ENCODE assay signal across 35 cellular contexts in the genomic region with DNA sequence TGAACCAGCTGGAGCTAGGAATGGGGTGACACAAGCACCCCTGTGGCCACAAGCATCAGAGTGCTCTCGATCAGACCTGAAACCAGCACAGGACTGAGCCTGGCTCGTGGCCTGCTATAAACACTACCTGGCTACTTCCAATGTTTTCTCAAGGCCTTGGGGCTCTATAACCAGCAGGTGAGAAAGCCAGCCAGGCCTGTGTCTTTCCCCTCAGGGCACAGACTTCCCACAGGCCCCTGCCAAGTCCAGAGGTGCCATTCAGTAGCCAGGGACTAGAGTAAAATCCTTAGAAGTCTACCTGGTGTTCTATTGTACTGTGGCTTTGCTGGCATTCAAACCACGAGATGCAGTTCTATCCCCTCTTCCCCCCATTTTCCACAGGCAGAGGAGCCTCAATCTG. TPM values are rescaled to one million over a fixed set of nuclear protein-coding genes. Genes with fewer than 3 reads are reported as not detected.
"Had no signal": no experiment of that assay in that cellular context is flagged by ENCODE, and none has a peak within 500 bp of the region (broad histone marks: within the 10 kb centered on the region; RNA-seq: fewer than 3 reads in every experiment).

No MANE protein-coding gene starts in this region.

- H3K9me3 Mint-ChIP-seq: stimulated activated naive CD8-positive, alpha-beta T cell treated with anti-CD3 and anti-CD28 coated beads, Interleukin-15, Interleukin-2, amounts not matched to agents 100 ng/mL and 50 ng/mL, for 24 hours; type B pancreatic cell had no signal

- H3K36me3 Mint-ChIP-seq: naive thymus-derived CD8-positive, alpha-beta T cell; natural killer cell treated with Interleukin-12 subunit alpha and Interleukin-12 subunit beta and Interleukin-15 and Interleukin-18, amount 100 ng/mL, for 72 hours; stimulated activated naive B cell treated with anti-CD40 and anti-IgM and Interleukin-4, amounts not matched to agents 10 μg/mL and 1 μg/mL and 100 μg/mL, for 72 hours; type B pancreatic cell had no signal

- H3K4me3 Mint-ChIP-seq: naive B cell; naive thymus-derived CD8-positive, alpha-beta T cell; natural killer cell treated with Interleukin-12 subunit alpha and Interleukin-12 subunit beta and Interleukin-15 and Interleukin-18, amount 100 ng/mL, for 72 hours; nephron progenitor cell; neural crest cell; stimulated activated naive B cell treated with anti-CD40 and anti-IgM and Interleukin-4, amounts not matched to agents 10 μg/mL and 1 μg/mL and 100 μg/mL, for 72 hours; stimulated activated naive CD8-positive, alpha-beta T cell treated with anti-CD3 and anti-CD28 coated beads, Interleukin-15, Interleukin-2, amounts not matched to agents 100 ng/mL and 50 ng/mL, for 24 hours; type B pancreatic cell had no signal

- H3K4me3 ChIP-seq: ovary, psoas muscle, skin epidermis, smooth muscle cell, spleen, stomach, thoracic aorta, thyroid gland, tibial nerve, upper lobe of right lung, uterus had no signal

- H3K27ac Mint-ChIP-seq: naive B cell; naive thymus-derived CD8-positive, alpha-beta T cell; natural killer cell treated with Interleukin-12 subunit alpha and Interleukin-12 subunit beta and Interleukin-15 and Interleukin-18, amount 100 ng/mL, for 72 hours; nephron progenitor cell; progenitor cell of endocrine pancreas; stimulated activated naive B cell treated with anti-CD40 and anti-IgM and Interleukin-4, amounts not matched to agents 10 μg/mL and 1 μg/mL and 100 μg/mL, for 72 hours; stimulated activated naive CD8-positive, alpha-beta T cell treated with anti-CD3 and anti-CD28 coated beads, Interleukin-15, Interleukin-2, amounts not matched to agents 100 ng/mL and 50 ng/mL, for 24 hours; type B pancreatic cell had no signal

- ATAC-seq: naive thymus-derived CD8-positive, alpha-beta T cell; natural killer cell treated with Interleukin-12 subunit alpha and Interleukin-12 subunit beta and Interleukin-15 and Interleukin-18, amount 100 ng/mL, for 72 hours; psoas muscle; right cardiac atrium; sciatic nerve; stimulated activated naive B cell treated with anti-CD40 and anti-IgM and Interleukin-4, amounts not matched to agents 10 μg/mL and 1 μg/mL and 100 μg/mL, for 72 hours; upper lobe of right lung had no signal

- DNase-seq: naive B cell; naive thymus-derived CD8-positive, alpha-beta T cell; nephron progenitor cell; nucleus accumbens; ovary; posterior cingulate gyrus; psoas muscle; right cardiac atrium; spleen; stimulated activated CD4-positive, alpha-beta T cell treated with anti-CD3 and anti-CD28 coated beads, Interleukin-12 subunit alpha, Interleukin-12 subunit beta, amount 100 ng/mL, for 4 hours; stimulated activated CD4-positive, alpha-beta T cell treated with anti-CD3 and anti-CD28 coated beads, Interleukin-1b, Interleukin-23, amount 100 ng/mL, for 48 hours; stimulated activated CD4-positive, alpha-beta T cell treated with anti-CD3 and anti-CD28 coated beads, Interleukin-4, amount 100 ng/mL, for 1 hour; stimulated activated CD4-positive, alpha-beta T cell treated with anti-CD3 and anti-CD28 coated beads, Interleukin-4, amount 100 ng/mL, for 4 hours; stimulated activated CD8-positive, alpha-beta memory T cell treated with anti-CD3 and anti-CD28 coated beads, Interleukin-4, amount 100 ng/mL, for 48 hours; stimulated activated naive B cell treated with anti-CD40 and anti-IgM and Interleukin-4, amounts not matched to agents 10 μg/mL and 1 μg/mL and 100 μg/mL, for 72 hours; stimulated activated naive CD4-positive, alpha-beta T cell treated with Interleukin-2 at 50 U/mL for 16 hours; stomach; thyroid gland; upper lobe of right lung; uterus had no signal

- H3K4me1 Mint-ChIP-seq: naive B cell; naive thymus-derived CD8-positive, alpha-beta T cell; nephron progenitor cell; neural crest cell; stimulated activated naive B cell treated with anti-CD40 and anti-IgM and Interleukin-4, amounts not matched to agents 10 μg/mL and 1 μg/mL and 100 μg/mL, for 72 hours had no signal

- H3K27me3 Mint-ChIP-seq: natural killer cell treated with Interleukin-12 subunit alpha and Interleukin-12 subunit beta and Interleukin-15 and Interleukin-18, amount 100 ng/mL, for 72 hours; progenitor cell of endocrine pancreas; stimulated activated naive CD8-positive, alpha-beta T cell treated with anti-CD3 and anti-CD28 coated beads, Interleukin-15, Interleukin-2, amounts not matched to agents 100 ng/mL and 50 ng/mL, for 24 hours; type B pancreatic cell had no signal

RNA-seq across cellular contexts. Expression of a gene that starts 22.6 kb away (rescaled TPM):
- total RNA-seq: naive thymus-derived CD8-positive, alpha-beta T cell; natural killer cell treated with Interleukin-12 subunit alpha and Interleukin-12 subunit beta and Interleukin-15 and Interleukin-18, amount 100 ng/mL, for 72 hours; neural crest cell; omental fat pad; ovary; progenitor cell of endocrine pancreas; psoas muscle; renal cortical epithelial cell; right cardiac atrium; sciatic nerve; smooth muscle cell; spleen; stomach; subcutaneous adipose tissue; temporal lobe; thoracic aorta; thyroid gland; tibial nerve; upper lobe of right lung; urinary bladder; uterus had no signal

RNA-seq across cellular contexts. Expression of a gene that starts 39.8 kb away (rescaled TPM):
- total RNA-seq: naive thymus-derived CD8-positive, alpha-beta T cell; natural killer cell treated with Interleukin-12 subunit alpha and Interleukin-12 subunit beta and Interleukin-15 and Interleukin-18, amount 100 ng/mL, for 72 hours; neural crest cell; omental fat pad; ovary; progenitor cell of endocrine pancreas; psoas muscle; renal cortical epithelial cell; right cardiac atrium; sciatic nerve; smooth muscle cell; spleen; stomach; subcutaneous adipose tissue; temporal lobe; thoracic aorta; thyroid gland; tibial nerve; upper lobe of right lung; urinary bladder; uterus had no signal

RNA-seq across cellular contexts. Expression of a gene that starts 51.6 kb away (rescaled TPM):
- total RNA-seq: naive thymus-derived CD8-positive, alpha-beta T cell; natural killer cell treated with Interleukin-12 subunit alpha and Interleukin-12 subunit beta and Interleukin-15 and Interleukin-18, amount 100 ng/mL, for 72 hours; neural crest cell; omental fat pad; ovary; progenitor cell of endocrine pancreas; psoas muscle; renal cortical epithelial cell; right cardiac atrium; sciatic nerve; smooth muscle cell; spleen; stomach; subcutaneous adipose tissue; temporal lobe; thoracic aorta; thyroid gland; tibial nerve; upper lobe of right lung; urinary bladder; uterus had no signal
